19 cellular contexts compared by ENCODE assay signal in the genomic region with DNA sequence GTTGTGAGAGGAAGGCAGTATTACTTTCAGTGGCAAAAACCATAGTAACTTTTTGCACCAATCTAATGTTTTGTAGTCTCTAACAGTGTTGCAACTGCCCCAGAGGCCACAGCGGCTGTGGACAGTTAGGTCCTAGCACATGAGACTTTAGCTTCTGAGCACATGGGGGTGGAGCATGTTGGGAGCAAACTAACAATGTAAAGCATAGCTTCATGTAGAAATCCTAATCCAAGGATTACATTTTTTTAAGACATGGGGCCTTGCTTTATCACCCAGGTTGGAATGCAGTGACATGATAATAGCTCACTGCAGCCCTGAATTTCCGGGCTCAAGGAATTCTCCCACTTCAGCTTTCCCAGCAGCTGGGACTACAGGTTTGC. TPM values are rescaled to one million over a fixed set of nuclear protein-coding genes. Genes with fewer than 3 reads are reported as not detected.
DNase-seq lines count a peak whose midpoint lies in the region; ATAC-seq and TF ChIP-seq lines count a peak whose summit lies in the region.
"Had no signal": no experiment of that assay in that cellular context is flagged by ENCODE, and none has a peak within 500 bp of the region (broad histone marks: within the 10 kb centered on the region; RNA-seq: fewer than 3 reads in every experiment).

No MANE protein-coding gene starts in this region.

- H3K27ac ChIP-seq in mammary epithelial cell (ENCODE audit: insufficient read depth, low read depth, low read length) (no peak overlapping the region), ectodermal cell (ENCODE audit: insufficient read depth, low read depth, low read length, poor library complexity, severe bottlenecking) (peak overlapping the region; percentile 1)

- H3K36me3 Mint-ChIP-seq in MCF 10A (ENCODE audit: insufficient read depth, unreplicated experiment) (no peaks in the 10 kb centered on the region), mesothelial cell of epicardium (peaks cover 54% of the 10 kb centered on the region)

- no peaks in the 10 kb centered on the region for H3K27me3 ChIP-seq in mammary epithelial cell (ENCODE audit: insufficient read depth, low read length)
- no peaks in the 10 kb centered on the region for H3K27me3 ChIP-seq in ectodermal cell (ENCODE audit: control insufficient read depth, insufficient read depth, low read length, poor library complexity, severe bottlenecking)
- H3K27me3 ChIP-seq: thyroid gland had no signal

- H3K4me3 ChIP-seq in mammary epithelial cell (replicated peaks in 1 of 3; ENCODE audit: insufficient read depth in 1 of 3, low read depth in 2 of 3, low read length in 3 of 3) (no peak overlapping the region), ectodermal cell (ENCODE audit: insufficient read depth, low read depth, low read length) (no peak overlapping the region)
- H3K4me3 ChIP-seq: thyroid gland had no signal

- H3K9ac ChIP-seq in mammary epithelial cell (ENCODE audit: insufficient read depth, low read length): no peak overlapping the region

- H3K9me3 Mint-ChIP-seq in MCF 10A (ENCODE audit: unreplicated experiment) (no peaks in the 10 kb centered on the region), mesothelial cell of epicardium (no peaks in the 10 kb centered on the region)
- H3K9me3 Mint-ChIP-seq: activated T-helper 2 cell treated with anti-CD3 and anti-CD28 coated beads, Interferon-gamma antibody, Interleukin-2, Interleukin-4, amounts not matched to agents 10 μg/mL and 5 μg/mL and 100 μg/mL, durations not matched to agents 14 hours and 24 hours and 36 hours had no signal

- no peaks in the 10 kb centered on the region for H4K20me1 ChIP-seq in mammary epithelial cell (ENCODE audit: insufficient read depth, low read length)

- dilution Hi-C loops in mammary epithelial cell (cut with HindIII; ENCODE audit: low sequenced_read_pairs): no loop called here

- H3K9me3 ChIP-seq in mammary epithelial cell (replicated peaks; ENCODE audit: insufficient read depth, low read length) (no peaks in the 10 kb centered on the region), ectodermal cell (ENCODE audit: control insufficient read depth, low read length) (no peaks in the 10 kb centered on the region)
- H3K9me3 ChIP-seq: thyroid gland had no signal

- H3K27me3 Mint-ChIP-seq in MCF 10A (ENCODE audit: insufficient read depth, unreplicated experiment) (no peaks in the 10 kb centered on the region), mesothelial cell of epicardium (ENCODE audit: low read depth) (no peaks in the 10 kb centered on the region)

- no peak overlapping the region for H3K4me2 ChIP-seq in mammary epithelial cell (ENCODE audit: insufficient read depth, low read depth, low read length)

- CTCF ChIA-PET in MCF 10A (lab: Yijun Ruan, JAX) (interaction anchor here (0.6 to 2.1 kb wide), 5 partner anchors 35 to 492 kb away, joined by 3 to 11 read pairs (median 3); no protein-coding TSS in a partner anchor), mammary epithelial cell (lab: Charles Lee; ENCODE audit: low non-redundant PET) (no interaction called here)

- no peak for ATAC-seq in GM18867 (IDR thresholded peaks at IDR 0.05; ENCODE audit: unreplicated experiment)

- TF ChIP-seq CTCF in MCF 10A (IDR thresholded peaks at IDR 0.05; ENCODE audit: unreplicated experiment) (no peak), mammary epithelial cell (conservative IDR thresholded peaks at IDR 0.05 in 1 of 2, IDR thresholded peaks at IDR 0.05 in 1 of 2; ENCODE audit: extremely low read depth in 1 of 2, insufficient read depth in 1 of 2, low read depth in 1 of 2, low read length in 2 of 2) (no peak), mesothelial cell of epicardium (IDR thresholded peaks at IDR 0.05; ENCODE audit: unreplicated experiment) (no peak)

- no peak for DNase-seq in MCF 10A (ENCODE audit: unreplicated experiment)
- no peak for DNase-seq in mammary epithelial cell
- DNase-seq in mesothelial cell of epicardium (ENCODE audit: low spot score in 2 of 2, unreplicated experiment in 2 of 2): no peak
- DNase-seq in GOT3 (lab: John Stamatoyannopoulos, UW): no peak
- no peak for DNase-seq in GM19238 (ENCODE audit: insufficient read length, low spot score)
- no peak for DNase-seq in stimulated activated CD4-positive, alpha-beta T cell treated with anti-CD3 and anti-CD28 coated beads, Interleukin-2, amount 100 ng/mL, for 48 hours
- DNase-seq: C1 segment of cervical spinal cord; DMS 273 treated with DMSO at 0.1 percent for 48 hours; effector CD4-positive, alpha-beta T cell; H7; NCI-H187 treated with DMSO at 0.1 percent for 48 hours; NCI-H446; SIG-M5; small intestine; T-helper 2 cell; thyroid gland had no signal

- H3K27ac Mint-ChIP-seq in MCF 10A (ENCODE audit: low read depth, unreplicated experiment) (peak overlapping the region; percentile 35), mesothelial cell of epicardium (peak overlapping the region; percentile 95)
- H3K27ac Mint-ChIP-seq: activated T-helper 2 cell treated with anti-CD3 and anti-CD28 coated beads, Interferon-gamma antibody, Interleukin-2, Interleukin-4, amounts not matched to agents 10 μg/mL and 5 μg/mL and 100 μg/mL, durations not matched to agents 14 hours and 24 hours and 36 hours had no signal

- peaks cover 47% of the 10 kb centered on the region for H3K4me1 ChIP-seq in mammary epithelial cell (ENCODE audit: insufficient read depth, low read length)
- peaks cover 27% of the 10 kb centered on the region for H3K4me1 ChIP-seq in ectodermal cell (ENCODE audit: control insufficient read depth, insufficient read depth, low read length)

- POLR2A ChIA-PET in MCF 10A (lab: Yijun Ruan, JAX): interaction anchor here (1.0 to 13.0 kb wide), 4 partner anchors 16 to 45 kb away, joined by 3 to 337 read pairs (median 15); no protein-coding TSS in a partner anchor

- H3K79me2 ChIP-seq in mammary epithelial cell (ENCODE audit: insufficient read depth, low read length): peaks cover 14% of the 10 kb centered on the region

- intact Hi-C loops in MCF 10A (cut with micrococcal nuclease) (no loop called here), mammary epithelial cell (cut with micrococcal nuclease) (no loop called here)

- in situ Hi-C loops in mammary epithelial cell (cut with MboI; ENCODE audit: low sequenced_read_pairs in 2 of 2): no loop called here

- WGBS in mammary epithelial cell (ENCODE audit: low coverage, missing lambda C conversion rate): 95% methylated on average over 2 of the region's 2 CpGs
- WGBS in ectodermal cell, 2 experiments: 87 to 93% methylated on average over 2 of the region's 2 CpGs

- no TSS peak for BruUV-seq in MCF 10A (replicated peaks; lab: Mats Ljungman, UMichigan)
- no TSS peak for BruUV-seq in mammary epithelial cell (replicated peaks; lab: Mats Ljungman, UMichigan)

- peaks cover 32% of the 10 kb centered on the region for H3K4me1 Mint-ChIP-seq in MCF 10A (ENCODE audit: insufficient read depth, unreplicated experiment)
- H3K4me1 Mint-ChIP-seq in mesothelial cell of epicardium: peaks cover 39% of the 10 kb centered on the region

- H2AFZ ChIP-seq in mammary epithelial cell (ENCODE audit: low read depth, low read length): no peak overlapping the region

- H3K4me3 Mint-ChIP-seq in MCF 10A (ENCODE audit: unreplicated experiment) (no peak overlapping the region), mesothelial cell of epicardium (no peak overlapping the region)

- peaks cover 38% of the 10 kb centered on the region for H3K36me3 ChIP-seq in mammary epithelial cell (ENCODE audit: insufficient read depth, low read length)
- H3K36me3 ChIP-seq in ectodermal cell (ENCODE audit: control insufficient read depth, insufficient read depth, low read length): peaks cover 9% of the 10 kb centered on the region

RNA-seq across cellular contexts. Expression of a gene that starts 49.0 kb away (rescaled TPM):
- total RNA-seq in MCF 10A (2022) (199 and 275 TPM in 2 replicates), mammary epithelial cell (100 to 1,000 TPM; 219 to 285 TPM), mesothelial cell of epicardium (556 to 593 TPM (median 584 TPM) in 3 replicates)
- polyA plus RNA-seq in mammary epithelial cell: 76.2 TPM
- 447 TPM for polyA minus RNA-seq in mammary epithelial cell
- 107 TPM for polyA plus RNA-seq in ectodermal cell (2013, experiment 1 of 4)
- 105 TPM for polyA plus RNA-seq in ectodermal cell (2013, experiment 2 of 4)
- polyA plus RNA-seq in ectodermal cell (2013, experiment 3 of 4): 85.6 TPM
- 100 TPM for polyA plus RNA-seq in ectodermal cell (2013, experiment 4 of 4)
